15 cellular contexts compared by ENCODE assay signal in the genomic region with DNA sequence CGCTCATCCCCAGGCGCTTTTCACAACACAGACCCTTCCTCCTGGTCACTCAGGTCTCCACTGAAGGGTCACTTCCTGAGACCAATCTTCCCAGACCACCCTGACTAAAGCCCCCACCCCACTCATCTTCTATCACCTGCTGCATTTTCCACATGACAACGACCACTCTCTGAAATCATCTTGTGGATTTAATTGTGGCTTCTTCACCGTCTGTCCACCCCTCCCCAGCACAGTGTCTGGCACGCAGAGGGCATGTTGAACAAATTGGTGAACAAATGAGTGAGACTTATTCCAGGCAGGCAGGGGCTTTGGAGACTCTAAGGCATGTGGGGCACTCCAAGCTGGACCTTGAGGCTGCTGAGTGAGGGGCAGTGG. TPM values are rescaled to one million over a fixed set of nuclear protein-coding genes. Genes with fewer than 3 reads are reported as not detected.
DNase-seq lines count a peak whose midpoint lies in the region; ATAC-seq and TF ChIP-seq lines count a peak whose summit lies in the region.
"Had no signal": no experiment of that assay in that cellular context is flagged by ENCODE, and none has a peak within 500 bp of the region (broad histone marks: within the 10 kb centered on the region; RNA-seq: fewer than 3 reads in every experiment).

No MANE protein-coding gene starts in this region.

- H3K27me3 ChIP-seq in ascending aorta (peaks cover 14% of the 10 kb centered on the region), upper lobe of right lung (peaks cover 93% of the 10 kb centered on the region)
- peaks cover 4 to 10% of the 10 kb centered on the region in 2 donors for H3K27me3 ChIP-seq in naive thymus-derived CD4-positive, alpha-beta T cell (ENCODE audit: control insufficient read depth in 2 of 2, insufficient read depth in 2 of 2, low read length in 2 of 2)

- peak overlapping the region; percentile 20 for H3K4me3 Mint-ChIP-seq in stimulated activated naive CD8-positive, alpha-beta T cell treated with anti-CD3 and anti-CD28 coated beads, Interleukin-15, Interleukin-2, amounts not matched to agents 100 ng/mL and 50 ng/mL, for 24 hours
- peak overlapping the region in 8 of 10 donors; percentile 5 to 77 (median 34) for H3K4me3 Mint-ChIP-seq in naive thymus-derived CD4-positive, alpha-beta T cell
- H3K4me3 Mint-ChIP-seq: activated CD8-positive, alpha-beta T cell treated with anti-CD3 and anti-CD28 coated beads for 36 hours; neural crest cell had no signal

- H3K4me1 Mint-ChIP-seq in stimulated activated naive CD8-positive, alpha-beta T cell treated with anti-CD3 and anti-CD28 coated beads, Interleukin-15, Interleukin-2, amounts not matched to agents 100 ng/mL and 50 ng/mL, for 24 hours (ENCODE audit: low read depth), result peaks cover 31% of the 10 kb centered on the region
- H3K4me1 Mint-ChIP-seq in naive thymus-derived CD4-positive, alpha-beta T cell, result peaks cover 17 to 38% (median 31%) of the 10 kb centered on the region in 7 donors

- H3K36me3 Mint-ChIP-seq in stimulated activated naive CD8-positive, alpha-beta T cell treated with anti-CD3 and anti-CD28 coated beads, Interleukin-15, Interleukin-2, amounts not matched to agents 100 ng/mL and 50 ng/mL, for 24 hours (ENCODE audit: low read depth), result no peaks in the 10 kb centered on the region
- H3K36me3 Mint-ChIP-seq in naive thymus-derived CD4-positive, alpha-beta T cell, result peaks cover 0 to 7% (median 0%) of the 10 kb centered on the region in 5 donors

- H3K27me3 Mint-ChIP-seq in stimulated activated naive CD8-positive, alpha-beta T cell treated with anti-CD3 and anti-CD28 coated beads, Interleukin-15, Interleukin-2, amounts not matched to agents 100 ng/mL and 50 ng/mL, for 24 hours, result peaks cover 99% of the 10 kb centered on the region
- peaks cover 78 to 96% (median 81%) of the 10 kb centered on the region in 5 donors for H3K27me3 Mint-ChIP-seq in naive thymus-derived CD4-positive, alpha-beta T cell

- POLR2A ChIA-PET in naive thymus-derived CD4-positive, alpha-beta T cell (lab: Charles Lee), result no interaction called here

- no peak for TF ChIP-seq CTCF in ascending aorta (IDR thresholded peaks at IDR 0.05)
- TF ChIP-seq CTCF in upper lobe of right lung (IDR thresholded peaks at IDR 0.05), result no peak

- H3K36me3 ChIP-seq in ascending aorta, result no peaks in the 10 kb centered on the region
- H3K36me3 ChIP-seq in naive thymus-derived CD4-positive, alpha-beta T cell (ENCODE audit: control insufficient read depth in 2 of 3, insufficient read depth in 3 of 3, low read length in 3 of 3), result no peaks in the 10 kb centered on the region
- H3K36me3 ChIP-seq in upper lobe of right lung, result no peaks in the 10 kb centered on the region

- no peak for DNase-seq in stimulated activated naive CD8-positive, alpha-beta T cell treated with anti-CD3 and anti-CD28 coated beads, Interleukin-15, Interleukin-2, amounts not matched to agents 100 U/mL and 50 U/mL, for 24 hours
- DNase-seq in ascending aorta (ENCODE audit: low spot score in 2 of 2) (no peak), upper lobe of right lung (no peak), cerebellum (ENCODE audit: low spot score) (no peak), sciatic nerve (ENCODE audit: low spot score) (no peak)
- no peak for DNase-seq in naive thymus-derived CD4-positive, alpha-beta T cell
- DNase-seq in stimulated activated naive CD4-positive, alpha-beta T cell treated with Interleukin-2 at 50 U/mL for 16 hours (lab: John Stamatoyannopoulos, UW), result no peak
- DNase-seq: activated CD8-positive, alpha-beta T cell treated with anti-CD3 and anti-CD28 coated beads for 36 hours; C1 segment of cervical spinal cord; foreskin keratinocyte; NCI-H2107; stimulated activated CD4-positive, alpha-beta T cell treated with anti-CD3 and anti-CD28 coated beads, Interleukin-15, amount 100 ng/mL, for 24 hours; SW 1271 had no signal

- no peaks in the 10 kb centered on the region for H3K9me3 Mint-ChIP-seq in stimulated activated naive CD8-positive, alpha-beta T cell treated with anti-CD3 and anti-CD28 coated beads, Interleukin-15, Interleukin-2, amounts not matched to agents 100 ng/mL and 50 ng/mL, for 24 hours
- H3K9me3 Mint-ChIP-seq in naive thymus-derived CD4-positive, alpha-beta T cell, result peaks cover 0 to 8% (median 0%) of the 10 kb centered on the region in 11 donors
- H3K9me3 Mint-ChIP-seq: activated CD8-positive, alpha-beta T cell treated with anti-CD3 and anti-CD28 coated beads for 36 hours; neural crest cell had no signal

- H3K4me3 ChIP-seq in ascending aorta (peak overlapping the region; percentile 13 to 58), upper lobe of right lung (peak overlapping the region; percentile 36)
- no peak overlapping the region for H3K4me3 ChIP-seq in naive thymus-derived CD4-positive, alpha-beta T cell (ENCODE audit: low read length)

- H3K9me3 ChIP-seq in ascending aorta (no peaks in the 10 kb centered on the region), upper lobe of right lung (no peaks in the 10 kb centered on the region)
- no peaks in the 10 kb centered on the region for H3K9me3 ChIP-seq in naive thymus-derived CD4-positive, alpha-beta T cell (ENCODE audit: control insufficient read depth in 2 of 3, low read length in 3 of 3)

- no peak for ATAC-seq in stimulated activated naive CD8-positive, alpha-beta T cell treated with anti-CD3 and anti-CD28 coated beads, Interleukin-15, Interleukin-2, amounts not matched to agents 100 U/mL and 50 U/mL, for 24 hours
- ATAC-seq in naive thymus-derived CD4-positive, alpha-beta T cell, result no peak
- ATAC-seq in upper lobe of right lung (no peak), sciatic nerve (no peak)
- ATAC-seq: activated CD8-positive, alpha-beta T cell treated with anti-CD3 and anti-CD28 coated beads for 36 hours; foreskin keratinocyte had no signal

- CTCF ChIA-PET in naive thymus-derived CD4-positive, alpha-beta T cell (lab: Charles Lee), result no interaction called here

- H3K27ac ChIP-seq in ascending aorta (no peak overlapping the region), upper lobe of right lung (no peak overlapping the region)
- no peak overlapping the region for H3K27ac ChIP-seq in naive thymus-derived CD4-positive, alpha-beta T cell (ENCODE audit: low read depth, low read length)
- H3K27ac ChIP-seq: foreskin keratinocyte had no signal

- no peak overlapping the region for H3K27ac Mint-ChIP-seq in stimulated activated naive CD8-positive, alpha-beta T cell treated with anti-CD3 and anti-CD28 coated beads, Interleukin-15, Interleukin-2, amounts not matched to agents 100 ng/mL and 50 ng/mL, for 24 hours
- H3K27ac Mint-ChIP-seq in naive thymus-derived CD4-positive, alpha-beta T cell, result peak overlapping the region in 1 of 9 donors; percentile 43
- H3K27ac Mint-ChIP-seq: activated CD8-positive, alpha-beta T cell treated with anti-CD3 and anti-CD28 coated beads for 36 hours had no signal

- intact Hi-C loops in ascending aorta (cut with DNase I) (no loop called here), upper lobe of right lung (cut with DNase I) (no loop called here), sciatic nerve (cut with DNase I) (no loop called here)
- intact Hi-C loops in naive thymus-derived CD4-positive, alpha-beta T cell (cut with micrococcal nuclease), result no loop called here

- peaks cover 0 to 2% of the 10 kb centered on the region in 2 donors for H3K4me1 ChIP-seq in ascending aorta
- peaks cover 5 to 12% of the 10 kb centered on the region in 2 donors for H3K4me1 ChIP-seq in naive thymus-derived CD4-positive, alpha-beta T cell (ENCODE audit: control insufficient read depth in 2 of 2, insufficient read depth in 2 of 2, low read length in 2 of 2)
- peaks cover 4% of the 10 kb centered on the region for H3K4me1 ChIP-seq in upper lobe of right lung
- H3K4me1 ChIP-seq: foreskin keratinocyte had no signal

RNA-seq across cellular contexts. Expression of gene BARX1, which starts 8.8 kb away (rescaled TPM):
- total RNA-seq in ascending aorta (not detected), upper lobe of right lung (not detected), cerebellum (not detected), sciatic nerve (not detected)
- total RNA-seq in naive thymus-derived CD4-positive, alpha-beta T cell, result under 1 TPM in 2 of 5 experiments, not detected in 3; 0.19 to 0.56 TPM
- not detected for polyA plus RNA-seq in naive thymus-derived CD4-positive, alpha-beta T cell
- total RNA-seq: foreskin keratinocyte had no signal
- polyA plus RNA-seq: foreskin keratinocyte had no signal
